Comparison of ENCODE assay signal across 17 cellular contexts in the genomic region with DNA sequence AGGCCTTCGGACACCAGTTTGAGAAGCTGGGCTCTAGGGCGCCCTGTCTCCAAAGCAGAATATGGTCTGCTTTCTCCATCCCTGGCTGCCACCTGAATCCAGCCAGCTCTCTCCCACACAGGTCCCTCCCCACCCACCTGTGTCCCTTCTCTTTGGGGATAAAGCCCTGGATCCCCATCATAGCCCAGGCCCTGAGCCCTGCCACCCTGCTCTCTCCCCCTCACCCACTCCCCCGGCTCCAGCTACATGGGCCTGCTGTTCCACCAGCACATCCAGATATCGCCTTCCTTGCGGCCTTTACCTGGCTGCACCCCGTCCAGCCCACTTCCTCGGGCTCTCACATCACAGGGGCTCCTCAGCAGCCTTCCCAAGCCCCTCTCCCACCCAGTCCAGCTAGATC. TPM values are rescaled to one million over a fixed set of nuclear protein-coding genes. Genes with fewer than 3 reads are reported as not detected.
A peak's percentile ranks its signal among the peaks of the same experiment; 100 is the strongest.
DNase-seq lines count a peak whose midpoint lies in the region; ATAC-seq, FAIRE-seq and TF ChIP-seq lines count a peak whose summit lies in the region.
"Had no signal": no experiment of that assay in that cellular context is flagged by ENCODE, and none has a peak within 500 bp of the region (broad histone marks: within the 10 kb centered on the region; RNA-seq: fewer than 3 reads in every experiment).

No MANE protein-coding gene starts in this region.

- peaks cover 6 to 17% of the 10 kb centered on the region in 2 experiments for H4K20me1 ChIP-seq in H1 (replicated peaks in 1 of 2; ENCODE audit: control insufficient read depth in 1 of 2, insufficient read depth in 2 of 2, low read length in 2 of 2)

- peaks cover 0 to 85% of the 10 kb centered on the region in 2 experiments; a peak in 2 of 4 replicates for H3K79me2 ChIP-seq in H1 (ENCODE audit: control insufficient read depth in 1 of 2, insufficient read depth in 2 of 2, low read length in 2 of 2)

- no peaks in the 10 kb centered on the region for H3K9me3 ChIP-seq in CD8-positive, alpha-beta T cell (ENCODE audit: low read length)
- H3K9me3 ChIP-seq in Panc1 (ENCODE audit: control insufficient read depth, insufficient read depth, low read depth, low read length) (no peaks in the 10 kb centered on the region), H1 (ENCODE audit: insufficient read depth in 2 of 2, low read depth in 1 of 2, low read length in 1 of 2) (no peaks in the 10 kb centered on the region)

- H3K27ac ChIP-seq in CD8-positive, alpha-beta T cell (ENCODE audit: low read depth, low read length) = no peak overlapping the region
- H3K27ac ChIP-seq in Panc1 (ENCODE audit: low read length) (no peak overlapping the region), H1 (ENCODE audit: low read depth, low read length) (no peak overlapping the region)

- no peak for TF ChIP-seq CTCF in CD8-positive, alpha-beta T cell (IDR thresholded peaks at IDR 0.05)
- no peak for TF ChIP-seq CTCF in Panc1 (IDR thresholded peaks at IDR 0.05)
- no peak for TF ChIP-seq CTCF in H1 (IDR thresholded peaks at IDR 0.05; ENCODE audit: control extremely low read depth in 1 of 3, insufficient read depth in 1 of 3, low read depth in 1 of 3, low read length in 3 of 3)
- TF ChIP-seq CTCF in progenitor cell of endocrine pancreas (IDR thresholded peaks at IDR 0.05; ENCODE audit: unreplicated experiment) = no peak

- no peak overlapping the region for H2AK5ac ChIP-seq in H1 (ENCODE audit: low read depth, low read length)

- no peak overlapping the region for H2BK20ac ChIP-seq in H1 (ENCODE audit: low read length)

- H3K9me3 Mint-ChIP-seq in CD8-positive, alpha-beta T cell = no peaks in the 10 kb centered on the region
- H3K9me3 Mint-ChIP-seq in progenitor cell of endocrine pancreas (ENCODE audit: low read depth) = no peaks in the 10 kb centered on the region
- H3K9me3 Mint-ChIP-seq: T-helper 1 cell treated with Interleukin-12 subunit alpha and Interleukin-12 subunit beta and Interleukin-4 antibody, amounts not matched to agents 30 μg/mL and 1 μg/mL, for 36 hours had no signal

- no peak overlapping the region for H2BK12ac ChIP-seq in H1 (ENCODE audit: low read depth, low read length)

- H4K5ac ChIP-seq in H1 (ENCODE audit: insufficient read length, low read depth, low read length) = no peak overlapping the region

- no peak overlapping the region for H2AFZ ChIP-seq in H1 (ENCODE audit: low read length)

- no peak for ATAC-seq in CD8-positive, alpha-beta T cell
- ATAC-seq in Panc1 = peak; percentile 1; the same call in 1 of the 2 replicates
- ATAC-seq in HG03565 (IDR thresholded peaks at IDR 0.05; ENCODE audit: unreplicated experiment) = no peak
- ATAC-seq in HG02610 (IDR thresholded peaks at IDR 0.05; ENCODE audit: unreplicated experiment) = no peak
- ATAC-seq: GM12878 had no signal

- H3K27me3 Mint-ChIP-seq in CD8-positive, alpha-beta T cell (ENCODE audit: low read depth) = no peaks in the 10 kb centered on the region
- no peaks in the 10 kb centered on the region for H3K27me3 Mint-ChIP-seq in progenitor cell of endocrine pancreas

- BruUV-seq in Panc1 (replicated peaks; lab: Mats Ljungman, UMichigan) = no TSS peak

- H3K14ac ChIP-seq in H1 (ENCODE audit: insufficient read length) = no peak overlapping the region

- no peak overlapping the region for H4K91ac ChIP-seq in H1 (replicated peaks; ENCODE audit: insufficient read length, low read length)

- H3K4me2 ChIP-seq in H1 (ENCODE audit: insufficient read depth in 1 of 2, low read depth in 2 of 2, low read length in 2 of 2) = no peak overlapping the region
- H3K4me2 ChIP-seq: smooth muscle cell had no signal

- H3K36me3 ChIP-seq in CD8-positive, alpha-beta T cell (ENCODE audit: insufficient read depth, low read length) = no peaks in the 10 kb centered on the region
- H3K36me3 ChIP-seq in Panc1 (ENCODE audit: control insufficient read depth, insufficient read depth, low read length) (peaks cover 7% of the 10 kb centered on the region; the same call in 1 of the 2 replicates), H1 (ENCODE audit: control insufficient read depth in 2 of 4, insufficient read depth in 4 of 4, low read length in 3 of 4) (peaks cover 0 to 3% (median 0%) of the 10 kb centered on the region in 4 experiments; a peak in 1 of 8 replicates)

- no peak overlapping the region for H3K18ac ChIP-seq in H1 (ENCODE audit: extremely low read depth, low read length)

- CTCF ChIA-PET in CD8-positive, alpha-beta T cell (lab: Charles Lee) = interaction anchor here (1.2 kb wide), 1 partner anchor 28 kb away, joined by 7 read pairs; no protein-coding TSS in a partner anchor
- CTCF ChIA-PET in Panc1 (lab: Charles Lee) = interaction anchor here (0.6 to 7.0 kb wide), 3 partner anchors 11 to 59 kb away, joined by 3 to 99 read pairs (median 8); partner anchors contain the start of gene TTC9B
- CTCF ChIA-PET in H1 (lab: Charles Lee; ENCODE audit: partially characterized antibody) = interaction anchor here (0.5 to 3.2 kb wide), 5 partner anchors 13 to 105 kb away, joined by 3 to 12 read pairs (median 5); partner anchors contain the start of gene TTC9B

- in situ Hi-C loops in Panc1 (cut with HindIII; ENCODE audit: low pct_unique_long_range_greater_than_20kb, low sequenced_read_pairs) = no loop called here

- no peak overlapping the region for H3K4ac ChIP-seq in H1 (replicated peaks; ENCODE audit: insufficient read length, low read depth, low read length)

- no peak overlapping the region for H3K4me3 ChIP-seq in CD8-positive, alpha-beta T cell (ENCODE audit: low read depth, low read length)
- no peak overlapping the region for H3K4me3 ChIP-seq in Panc1 (ENCODE audit: low read depth in 2 of 2, low read length in 2 of 2)
- no peak overlapping the region for H3K4me3 ChIP-seq in H1 (ENCODE audit: extremely low read depth in 1 of 4, insufficient read depth in 2 of 4, low read depth in 3 of 4, low read length in 4 of 4)
- H3K4me3 ChIP-seq: GM12878, smooth muscle cell had no signal

- WGBS in H1 (ENCODE audit: extremely low coverage in 1 of 2, insufficient coverage in 1 of 2, insufficient read length in 1 of 2, insufficient replicate concordance in 2 of 2, low coverage in 1 of 2, low lambda C conversion rate in 2 of 2, missing lambda C conversion rate in 1 of 2), 2 experiments = 93% methylated on average over 7 of the region's 7 CpGs; no CpG with 5 or more reads in 1 of the 2 experiments

- TF ChIP-seq POLR2A in H1 (IDR thresholded peaks at IDR 0.05; ENCODE audit: control extremely low read depth in 1 of 2, low read depth in 2 of 2, low read length in 2 of 2) = no peak

- no peaks in the 10 kb centered on the region for H3K27me3 ChIP-seq in CD8-positive, alpha-beta T cell (ENCODE audit: insufficient read depth, low read length)
- H3K27me3 ChIP-seq in Panc1 (ENCODE audit: control insufficient read depth, insufficient read depth, low read length) = no peaks in the 10 kb centered on the region
- H3K27me3 ChIP-seq in H1 (replicated peaks in 1 of 4; ENCODE audit: control insufficient read depth in 3 of 4, extremely low read depth in 1 of 4, insufficient read depth in 3 of 4, low read length in 3 of 4) = no peaks in the 10 kb centered on the region

- peak overlapping the region; percentile 77 for H3K27ac Mint-ChIP-seq in CD8-positive, alpha-beta T cell
- peak overlapping the region; percentile 63 for H3K27ac Mint-ChIP-seq in progenitor cell of endocrine pancreas
- H3K27ac Mint-ChIP-seq: T-helper 1 cell treated with Interleukin-12 subunit alpha and Interleukin-12 subunit beta and Interleukin-4 antibody, amounts not matched to agents 30 μg/mL and 1 μg/mL, for 36 hours had no signal

- H2BK15ac ChIP-seq in H1 (ENCODE audit: low read length) = no peak overlapping the region

- peak overlapping the region; percentile 60; the same call in 1 of the 2 replicates for H4K8ac ChIP-seq in H1 (ENCODE audit: extremely low read depth, insufficient read depth, low read length)

- intact Hi-C loops in CD8-positive, alpha-beta T cell (cut with DNase I, micrococcal nuclease) = no loop called here
- intact Hi-C loops in Panc1 (cut with micrococcal nuclease; ENCODE audit: unreplicated experiment) = no loop called here

- peaks cover 38% of the 10 kb centered on the region for H3K36me3 Mint-ChIP-seq in CD8-positive, alpha-beta T cell
- no peaks in the 10 kb centered on the region for H3K36me3 Mint-ChIP-seq in progenitor cell of endocrine pancreas (ENCODE audit: insufficient read depth)

- H3K23ac ChIP-seq in H1 (ENCODE audit: insufficient read length) = no peak overlapping the region

- FAIRE-seq in H1 (lab: Jason Lieb, UNC) = no peak
- FAIRE-seq: GM12878 had no signal

- no peak for DNase-seq in CD8-positive, alpha-beta T cell
- DNase-seq in Panc1 (ENCODE audit: low read depth, low spot score) = no peak
- no peak for DNase-seq in H1 (ENCODE audit: low read depth in 1 of 2, low spot score in 2 of 2)
- no peak for DNase-seq in progenitor cell of endocrine pancreas (ENCODE audit: low spot score, unreplicated experiment)
- no peak for DNase-seq in T-helper 1 cell
- DNase-seq in germinal center (ENCODE audit: low spot score) = no peak
- DNase-seq: activated CD4-positive, alpha-beta T cell treated with anti-CD3 and anti-CD28 coated beads for 4 hours; EL; MM.1S; NCI-H2029 treated with DMSO at 0.1 percent for 48 hours; occipital lobe; substantia nigra had no signal

- no peak overlapping the region for H3K56ac ChIP-seq in H1 (replicated peaks; ENCODE audit: insufficient read length, low read depth, low read length)

- no peaks in the 10 kb centered on the region for H3K23me2 ChIP-seq in H1 (ENCODE audit: low read depth, low read length)

- H3K4me1 Mint-ChIP-seq in CD8-positive, alpha-beta T cell (ENCODE audit: low read depth) = peaks cover 75% of the 10 kb centered on the region
- peaks cover 17% of the 10 kb centered on the region for H3K4me1 Mint-ChIP-seq in progenitor cell of endocrine pancreas (ENCODE audit: low read depth)

- peaks cover 25% of the 10 kb centered on the region for H3K79me1 ChIP-seq in H1 (ENCODE audit: low read depth, low read length)

- peak overlapping the region; percentile 1 for H3K4me3 Mint-ChIP-seq in CD8-positive, alpha-beta T cell
- no peak overlapping the region for H3K4me3 Mint-ChIP-seq in progenitor cell of endocrine pancreas (ENCODE audit: low read depth)
- H3K4me3 Mint-ChIP-seq: T-helper 1 cell treated with Interleukin-12 subunit alpha and Interleukin-12 subunit beta and Interleukin-4 antibody, amounts not matched to agents 30 μg/mL and 1 μg/mL, for 36 hours had no signal

- POLR2A ChIA-PET in CD8-positive, alpha-beta T cell (lab: Charles Lee) = interaction anchor here (0.6 kb wide), 1 partner anchor 768 kb away, joined by 3 read pairs; no protein-coding TSS in a partner anchor
- POLR2A ChIA-PET in Panc1 (lab: Charles Lee) = interaction anchor here (0.6 to 1.2 kb wide), 6 partner anchors 9 to 306 kb away, joined by 3 to 9 read pairs (median 4); partner anchors contain the start of gene PSMC4
- POLR2A ChIA-PET in H1 (lab: Charles Lee; ENCODE audit: partially characterized antibody) = no interaction called here

- no peak for TF ChIP-seq EP300 in H1 (IDR thresholded peaks at IDR 0.05; ENCODE audit: borderline replicate concordance in 1 of 2, low read depth in 2 of 2, low read length in 2 of 2)

- H3K9ac ChIP-seq in H1 (replicated peaks in 1 of 4; ENCODE audit: extremely low read depth in 1 of 4, low read depth in 3 of 4, low read length in 3 of 4) = no peak overlapping the region; a peak in 2 of 7 replicates

- no peak overlapping the region for H2BK5ac ChIP-seq in H1 (ENCODE audit: low read depth, low read length)

- no peak overlapping the region for H2BK120ac ChIP-seq in H1 (replicated peaks; ENCODE audit: low read depth, low read length)

- no peak for TF ChIP-seq RAD21 in H1 (IDR thresholded peaks at IDR 0.05 in 1 of 2, conservative IDR thresholded peaks at IDR 0.05 in 1 of 2; ENCODE audit: low read depth in 2 of 2, low read length in 2 of 2)

- peaks cover 74% of the 10 kb centered on the region for H3K4me1 ChIP-seq in CD8-positive, alpha-beta T cell (ENCODE audit: insufficient read depth, low read length)
- H3K4me1 ChIP-seq in Panc1 (ENCODE audit: control insufficient read depth, insufficient read depth, low read length) (peaks cover 59% of the 10 kb centered on the region), H1 (replicated peaks in 1 of 4; ENCODE audit: control insufficient read depth in 3 of 4, insufficient read depth in 4 of 4, low read length in 3 of 4) (peaks cover 0 to 18% (median 12%) of the 10 kb centered on the region in 4 experiments; a peak in 6 of 7 replicates)

RNA-seq across cellular contexts. Expression of gene AKT2, which starts 7.8 kb away (rescaled TPM):
- 100 to 1,000 TPM; 289 to 292 TPM for total RNA-seq in CD8-positive, alpha-beta T cell
- total RNA-seq in Panc1 (2021; ENCODE audit: unreplicated experiment) (2,376 TPM), progenitor cell of endocrine pancreas (200 TPM in 2 replicates)
- 2,447 TPM for polyA plus RNA-seq in Panc1 (2012; ENCODE audit: insufficient read length)
- 137 and 151 TPM in 2 replicates for total RNA-seq in H1 (2021; fragmentation: NEBNext Ultra II Directional; extraction: Animal tissue kit (Norgen Biotek cat#: 25700))
- 183 and 252 TPM in 2 replicates for polyA plus RNA-seq in H1 (2011; rRNA removed)
- 155 TPM for polyA plus RNA-seq in H1 (2011; cell fraction: cytosol; rRNA removed)
- polyA plus RNA-seq in H1 (2011; cell fraction: nucleus; rRNA removed) = 441 TPM
- polyA plus RNA-seq in H1 (2012, experiment 1 of 2) = 88.9 to 168 TPM (median 110 TPM) in 4 replicates
- 68.5 TPM for polyA plus RNA-seq in H1 (2012, experiment 2 of 2)
- 95.7 TPM for polyA plus RNA-seq in H1 (2013, experiment 1 of 2)
- 92.0 TPM for polyA plus RNA-seq in H1 (2013, experiment 2 of 2)
- polyA minus RNA-seq in H1 (2011; rRNA and poly(A)+ RNA removed) = 126 and 143 TPM in 2 replicates
- polyA minus RNA-seq in H1 (2011; cell fraction: cytosol; rRNA and poly(A)+ RNA removed) = 85.3 TPM
- polyA minus RNA-seq in H1 (2011; cell fraction: nucleus; rRNA and poly(A)+ RNA removed) = 82.5 TPM

RNA-seq across cellular contexts. Expression of gene CCNP, which starts 50.9 kb away (rescaled TPM):
- total RNA-seq in CD8-positive, alpha-beta T cell = 1 to 10 TPM; 1.7 to 2.1 TPM
- 3.0 TPM for total RNA-seq in Panc1 (2021; ENCODE audit: unreplicated experiment)
- 4.4 TPM for polyA plus RNA-seq in Panc1 (2012; ENCODE audit: insufficient read length)
- 0.63 and 1.9 TPM in 2 replicates for total RNA-seq in H1 (2021; fragmentation: NEBNext Ultra II Directional; extraction: Animal tissue kit (Norgen Biotek cat#: 25700))
- polyA plus RNA-seq in H1 (2011; rRNA removed) = 2.1 and 4.6 TPM in 2 replicates
- polyA plus RNA-seq in H1 (2011; cell fraction: cytosol; rRNA removed) = 2.6 TPM
- 3.3 TPM for polyA plus RNA-seq in H1 (2011; cell fraction: nucleus; rRNA removed)
- 1.2 to 2.1 TPM (median 1.7 TPM) in 4 replicates for polyA plus RNA-seq in H1 (2012, experiment 1 of 2)
- 1.0 TPM for polyA plus RNA-seq in H1 (2012, experiment 2 of 2)
- 0.87 TPM for polyA plus RNA-seq in H1 (2013, experiment 1 of 2)
- 0.81 TPM for polyA plus RNA-seq in H1 (2013, experiment 2 of 2)
- polyA minus RNA-seq in H1 (2011; rRNA and poly(A)+ RNA removed) = 0.28 and 0.66 TPM in 2 replicates
- 2.8 TPM for polyA minus RNA-seq in H1 (2011; cell fraction: cytosol; rRNA and poly(A)+ RNA removed)
- 1.2 TPM for polyA minus RNA-seq in H1 (2011; cell fraction: nucleus; rRNA and poly(A)+ RNA removed)
- 0.50 and 0.78 TPM in 2 replicates for total RNA-seq in progenitor cell of endocrine pancreas
- total RNA-seq: smooth muscle cell had no signal

RNA-seq across cellular contexts. Expression of gene TTC9B, which starts 59.2 kb away (rescaled TPM):
- not detected for total RNA-seq in CD8-positive, alpha-beta T cell
- total RNA-seq in Panc1 (2021; ENCODE audit: unreplicated experiment) (2.3 TPM), progenitor cell of endocrine pancreas (not detected in 2 replicates)
- 1.8 TPM for polyA plus RNA-seq in Panc1 (2012; ENCODE audit: insufficient read length)
- total RNA-seq in H1 (2021; fragmentation: NEBNext Ultra II Directional; extraction: Animal tissue kit (Norgen Biotek cat#: 25700)) = not detected in 2 replicates
- polyA plus RNA-seq in H1 (2011; rRNA removed) = 0.24 and 0.26 TPM in 2 replicates
- 0.22 TPM for polyA plus RNA-seq in H1 (2011; cell fraction: cytosol; rRNA removed)
- 0.13 TPM for polyA plus RNA-seq in H1 (2011; cell fraction: nucleus; rRNA removed)
- 0.25 to 0.59 TPM (median 0.46 TPM) in 3 of 4 replicates, not detected in the other for polyA plus RNA-seq in H1 (2012, experiment 1 of 2)
- 0.10 TPM for polyA plus RNA-seq in H1 (2012, experiment 2 of 2)
- 0.28 TPM for polyA plus RNA-seq in H1 (2013, experiment 1 of 2)
- 0.18 TPM for polyA plus RNA-seq in H1 (2013, experiment 2 of 2)
- not detected in 2 replicates for polyA minus RNA-seq in H1 (2011; rRNA and poly(A)+ RNA removed)
- polyA minus RNA-seq in H1 (2011; cell fraction: cytosol; rRNA and poly(A)+ RNA removed) = not detected
- 0.30 TPM for polyA minus RNA-seq in H1 (2011; cell fraction: nucleus; rRNA and poly(A)+ RNA removed)
- total RNA-seq: GM12878, smooth muscle cell had no signal
- polyA plus RNA-seq: smooth muscle cell had no signal
